Comparison of ENCODE assay signal across 2 cellular contexts in genomic region chr9:121674952-121675351, GRCh38.
TF ChIP-seq lines count a peak whose summit lies in the region.

No MANE protein-coding gene starts in this region.

TF ChIP-seq in GM23338, 12 proteins besides CTCF, POLR2A, EP300 and RAD21:
- no peak for TF ChIP-seq NANOG (IDR thresholded peaks at IDR 0.05; ENCODE audit: borderline replicate concordance)

TF ChIP-seq in H1, 55 proteins besides CTCF, POLR2A, EP300 and RAD21:
- TF ChIP-seq JUND (IDR thresholded peaks at IDR 0.05; ENCODE audit: low read length) (peak; percentile 75; the same call in 1 of the 2 replicates), SRF (IDR thresholded peaks at IDR 0.05; ENCODE audit: low read depth, low read length) (no peak)
TF ChIP-seq in H1: peak in this region for 1.
